ENCODE assay signal across 1 cellular context in the genomic region with DNA sequence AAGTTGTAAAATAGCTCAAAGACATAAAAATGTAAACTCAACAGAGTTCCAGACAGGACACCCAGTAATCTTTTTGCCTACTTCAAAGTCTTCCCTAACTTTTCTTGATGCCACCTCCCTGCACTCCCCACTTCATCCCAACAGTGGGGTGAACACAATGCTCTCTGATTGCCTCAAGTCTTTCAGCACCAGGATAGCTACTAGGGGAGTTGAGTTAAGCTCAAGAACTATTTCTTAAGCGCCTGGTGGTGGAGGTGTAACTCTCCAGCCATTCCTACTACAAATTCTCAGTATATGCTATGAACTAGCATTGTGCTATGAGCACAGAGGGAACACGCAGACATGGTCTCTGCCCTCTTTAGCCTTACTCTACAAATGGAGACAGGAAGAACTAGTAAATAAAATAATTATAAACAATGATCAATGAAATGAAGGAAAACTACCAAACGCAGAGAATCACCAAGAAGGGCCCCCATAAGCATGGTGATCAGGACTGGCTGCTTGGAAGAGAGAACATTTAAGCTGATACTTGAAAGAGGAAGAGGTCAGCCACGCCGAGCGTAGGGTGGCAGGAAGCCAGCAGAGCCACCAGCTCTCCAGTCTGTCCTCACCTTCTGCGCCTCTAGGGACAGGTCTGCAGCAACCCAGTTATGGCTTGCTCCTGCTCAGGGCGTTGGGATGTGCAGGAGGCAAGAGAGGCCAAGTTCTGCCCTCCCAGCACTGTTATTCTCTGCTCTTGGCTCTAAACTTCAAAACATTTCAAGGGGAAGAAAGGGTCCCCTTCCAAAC.
TF ChIP-seq lines count a peak whose summit lies in the region.

No MANE protein-coding gene starts in this region.

TF ChIP-seq in GM23338, 12 proteins besides CTCF, POLR2A, EP300 and RAD21 (continued from another document):
- TF ChIP-seq ZNF114 (CRISPR knock-in tag; IDR thresholded peaks at IDR 0.05), result no peak
- TF ChIP-seq, protein P1, sequence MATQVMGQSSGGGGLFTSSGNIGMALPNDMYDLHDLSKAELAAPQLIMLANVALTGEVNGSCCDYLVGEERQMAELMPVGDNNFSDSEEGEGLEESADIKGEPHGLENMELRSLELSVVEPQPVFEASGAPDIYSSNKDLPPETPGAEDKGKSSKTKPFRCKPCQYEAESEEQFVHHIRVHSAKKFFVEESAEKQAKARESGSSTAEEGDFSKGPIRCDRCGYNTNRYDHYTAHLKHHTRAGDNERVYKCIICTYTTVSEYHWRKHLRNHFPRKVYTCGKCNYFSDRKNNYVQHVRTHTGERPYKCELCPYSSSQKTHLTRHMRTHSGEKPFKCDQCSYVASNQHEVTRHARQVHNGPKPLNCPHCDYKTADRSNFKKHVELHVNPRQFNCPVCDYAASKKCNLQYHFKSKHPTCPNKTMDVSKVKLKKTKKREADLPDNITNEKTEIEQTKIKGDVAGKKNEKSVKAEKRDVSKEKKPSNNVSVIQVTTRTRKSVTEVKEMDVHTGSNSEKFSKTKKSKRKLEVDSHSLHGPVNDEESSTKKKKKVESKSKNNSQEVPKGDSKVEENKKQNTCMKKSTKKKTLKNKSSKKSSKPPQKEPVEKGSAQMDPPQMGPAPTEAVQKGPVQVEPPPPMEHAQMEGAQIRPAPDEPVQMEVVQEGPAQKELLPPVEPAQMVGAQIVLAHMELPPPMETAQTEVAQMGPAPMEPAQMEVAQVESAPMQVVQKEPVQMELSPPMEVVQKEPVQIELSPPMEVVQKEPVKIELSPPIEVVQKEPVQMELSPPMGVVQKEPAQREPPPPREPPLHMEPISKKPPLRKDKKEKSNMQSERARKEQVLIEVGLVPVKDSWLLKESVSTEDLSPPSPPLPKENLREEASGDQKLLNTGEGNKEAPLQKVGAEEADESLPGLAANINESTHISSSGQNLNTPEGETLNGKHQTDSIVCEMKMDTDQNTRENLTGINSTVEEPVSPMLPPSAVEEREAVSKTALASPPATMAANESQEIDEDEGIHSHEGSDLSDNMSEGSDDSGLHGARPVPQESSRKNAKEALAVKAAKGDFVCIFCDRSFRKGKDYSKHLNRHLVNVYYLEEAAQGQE (IDR thresholded peaks at IDR 0.05; ENCODE audit: unreplicated experiment), result no peak
- no peak for TF ChIP-seq CREB1 (CRISPR knock-in tag; IDR thresholded peaks at IDR 0.05; ENCODE audit: low read depth)
- no peak for TF ChIP-seq JUNB (IDR thresholded peaks at IDR 0.05; ENCODE audit: unreplicated experiment)
- no peak for TF ChIP-seq STAT1 (IDR thresholded peaks at IDR 0.05; ENCODE audit: unreplicated experiment)
- TF ChIP-seq EZH2phosphoT487 (IDR thresholded peaks at IDR 0.05; ENCODE audit: unreplicated experiment), result no peak
- TF ChIP-seq POLR2AphosphoS5 (IDR thresholded peaks at IDR 0.05; ENCODE audit: low read depth), result no peak
